10 cellular contexts compared by ENCODE assay signal in genomic region chr15:40091861-40092415, GRCh38. TPM values are rescaled to one million over a fixed set of nuclear protein-coding genes. Genes with fewer than 3 reads are reported as not detected.
DNase-seq lines count a peak whose midpoint lies in the region; ATAC-seq and TF ChIP-seq lines count a peak whose summit lies in the region.
"Had no signal": no experiment of that assay in that cellular context is flagged by ENCODE, and none has a peak within 500 bp of the region (broad histone marks: within the 10 kb centered on the region; RNA-seq: fewer than 3 reads in every experiment).

No MANE protein-coding gene starts in this region.

- H3K4me1 ChIP-seq in HUES48 (ENCODE audit: control insufficient read depth, insufficient read depth, low read length), result peaks cover 75% of the 10 kb centered on the region

- peak overlapping the region; percentile 19; the same call in 1 of the 2 replicates for H3K9ac ChIP-seq in HUES48 (ENCODE audit: low read depth, low read length)

- H3K27me3 ChIP-seq in HUES48 (ENCODE audit: control insufficient read depth, insufficient read depth, low read length), result no peaks in the 10 kb centered on the region
- H3K27me3 ChIP-seq: neutrophil, SJSA1 had no signal

- H3K27ac ChIP-seq in HUES48 (ENCODE audit: low read depth, low read length), result peak overlapping the region; percentile 85
- H3K27ac ChIP-seq: neutrophil had no signal

- H3K9me3 ChIP-seq in HUES48 (ENCODE audit: control insufficient read depth, insufficient read depth, low read length), result no peaks in the 10 kb centered on the region
- H3K9me3 ChIP-seq: neutrophil, SJSA1 had no signal

- H3K36me3 ChIP-seq in HUES48 (ENCODE audit: control insufficient read depth, insufficient read depth, low read length), result peaks cover 6% of the 10 kb centered on the region; the same call in 1 of the 2 replicates
- H3K36me3 ChIP-seq: SJSA1 had no signal

- peak; percentile 12; the same call in 2 of the 3 replicates for ATAC-seq in SK-N-SH treated with all-trans-retinoic acid at 6 μM for 48 hours
- ATAC-seq in left ventricle myocardium superior, result peak; percentile 4
- no peak for ATAC-seq in GM21717 (IDR thresholded peaks at IDR 0.05; ENCODE audit: unreplicated experiment)
- ATAC-seq in HG03378 (IDR thresholded peaks at IDR 0.05; ENCODE audit: unreplicated experiment), result no peak

- H3K4me3 ChIP-seq in HUES48 (ENCODE audit: low read depth, low read length), result peak overlapping the region; percentile 38
- H3K4me3 ChIP-seq: SJSA1 had no signal

- intact Hi-C loops in left ventricle myocardium superior (cut with micrococcal nuclease), result no loop called here

- no peak for DNase-seq in left ventricle myocardium superior
- DNase-seq in retina, result peak; percentile 73
- no peak for DNase-seq in HCEC 1CT
- no peak for DNase-seq in activated effector memory CD4-positive, alpha-beta T cell treated with Interleukin-2 at 50 U/mL for 16 hours

TF ChIP-seq in SK-N-SH treated with all-trans-retinoic acid at 6 μM for 48 hours, 23 proteins besides CTCF, POLR2A, EP300 and RAD21:
- TF ChIP-seq ZNF8 (CRISPR knock-in tag; IDR thresholded peaks at IDR 0.05), result no peak
- TF ChIP-seq OSR1 (CRISPR knock-in tag; IDR thresholded peaks at IDR 0.05), result no peak
- TF ChIP-seq ISL1 (CRISPR knock-in tag; IDR thresholded peaks at IDR 0.05), result no peak
- TF ChIP-seq ZFP30 (CRISPR knock-in tag; IDR thresholded peaks at IDR 0.05), result no peak
- no peak for TF ChIP-seq RARB (CRISPR knock-in tag; IDR thresholded peaks at IDR 0.05)
- peak; percentile 48 for TF ChIP-seq TCF4 (CRISPR knock-in tag; IDR thresholded peaks at IDR 0.05; ENCODE audit: borderline replicate concordance)
TF ChIP-seq in SK-N-SH treated with all-trans-retinoic acid at 6 μM for 48 hours: peak in this region for 1.

RNA-seq across cellular contexts. Expression of gene BMF, which starts 16.7 kb away (rescaled TPM):
- 3.2 TPM for total RNA-seq in left ventricle myocardium superior

RNA-seq across cellular contexts. Expression of gene SRP14, which starts 53.0 kb away (rescaled TPM):
- 235 TPM for total RNA-seq in left ventricle myocardium superior

Comparison
In these comparisons a context has a peak if more than half of its experiments do, and no peak if none do; other contexts are left out.
1. ATAC-seq: peak in SK-N-SH treated with all-trans-retinoic acid at 6 μM for 48 hours (single experiment) and left ventricle myocardium superior (single experiment); none in GM21717 (single experiment) and HG03378 (single experiment).